ENCODE assay signal across 1 cellular context in genomic region chr13:110455941-110456340, GRCh38.
TF ChIP-seq lines count a peak whose summit lies in the region.

No MANE protein-coding gene starts in this region.

TF ChIP-seq in HepG2, 621 proteins besides CTCF, POLR2A, EP300 and RAD21 (continued from another document and continues in another):
- TF ChIP-seq HBP1 (CRISPR knock-in tag; IDR thresholded peaks at IDR 0.05; ENCODE audit: low read depth) (no peak), ZNF256 (CRISPR knock-in tag; conservative IDR thresholded peaks at IDR 0.05) (no peak), NFAT5 (CRISPR knock-in tag; IDR thresholded peaks at IDR 0.05) (no peak), ZNF709 (CRISPR knock-in tag; IDR thresholded peaks at IDR 0.05) (no peak), ZNF563 (CRISPR knock-in tag; IDR thresholded peaks at IDR 0.05) (no peak), ZNF589 (CRISPR knock-in tag; conservative IDR thresholded peaks at IDR 0.05) (no peak), CHD4 (IDR thresholded peaks at IDR 0.05; ENCODE audit: borderline replicate concordance, low read length) (no peak), SIN3B (IDR thresholded peaks at IDR 0.05; ENCODE audit: low read length) (no peak), SP4 (CRISPR knock-in tag; IDR thresholded peaks at IDR 0.05) (no peak), RFX1 (IDR thresholded peaks at IDR 0.05) (no peak), ZNF670 (CRISPR knock-in tag; IDR thresholded peaks at IDR 0.05; ENCODE audit: borderline replicate concordance) (no peak), ZNF691 (CRISPR knock-in tag; IDR thresholded peaks at IDR 0.05; ENCODE audit: borderline replicate concordance, low read depth) (no peak; the same call in 1 of the 2 replicates), PITX1 (CRISPR knock-in tag; IDR thresholded peaks at IDR 0.05) (no peak), STAG1 (CRISPR knock-in tag; IDR thresholded peaks at IDR 0.05) (peak; percentile 91), MTERF4 (CRISPR knock-in tag; IDR thresholded peaks at IDR 0.05) (no peak), FOXA1 (IDR thresholded peaks at IDR 0.05) (no peak), FOXA1 (CRISPR knock-in tag; IDR thresholded peaks at IDR 0.05) (peak; percentile 45; the same call in 1 of the 2 replicates), ZNF317 (CRISPR knock-in tag; IDR thresholded peaks at IDR 0.05) (no peak), IKZF1 (IDR thresholded peaks at IDR 0.05) (no peak), CBX2 (IDR thresholded peaks at IDR 0.05; ENCODE audit: low read depth, low read length) (no peak), CBX2 (CRISPR knock-in tag; IDR thresholded peaks at IDR 0.05; ENCODE audit: low read depth) (no peak), ZNF570 (CRISPR knock-in tag; IDR thresholded peaks at IDR 0.05; ENCODE audit: borderline replicate concordance) (no peak), KLF11 (CRISPR knock-in tag; IDR thresholded peaks at IDR 0.05) (no peak), ZNF790 (CRISPR knock-in tag; IDR thresholded peaks at IDR 0.05; ENCODE audit: borderline replicate concordance) (no peak), ZBTB25 (CRISPR knock-in tag; IDR thresholded peaks at IDR 0.05) (no peak), TCF7L2 (IDR thresholded peaks at IDR 0.05; ENCODE audit: low read depth, low read length) (no peak), ZZZ3 (CRISPR knock-in tag; IDR thresholded peaks at IDR 0.05; ENCODE audit: borderline replicate concordance) (no peak), RNF2 (conservative IDR thresholded peaks at IDR 0.05; ENCODE audit: low read depth) (no peak), TBL1XR1 (IDR thresholded peaks at IDR 0.05; ENCODE audit: borderline replicate concordance, low read length, partially characterized antibody) (no peak), CERS6 (CRISPR knock-in tag; IDR thresholded peaks at IDR 0.05) (no peak), EZH2 (conservative IDR thresholded peaks at IDR 0.05; ENCODE audit: low read depth, low read length) (no peak), SMAD9 (CRISPR knock-in tag; IDR thresholded peaks at IDR 0.05) (no peak), ZNF282 (IDR thresholded peaks at IDR 0.05; ENCODE audit: partially characterized antibody) (no peak), MBNL3 (CRISPR knock-in tag; conservative IDR thresholded peaks at IDR 0.05) (no peak), TARDBP (CRISPR knock-in tag; IDR thresholded peaks at IDR 0.05) (no peak), SAP130 (CRISPR knock-in tag; IDR thresholded peaks at IDR 0.05; ENCODE audit: low read depth) (peak; percentile 54; the same call in 1 of the 2 replicates), MLX (CRISPR knock-in tag; IDR thresholded peaks at IDR 0.05) (no peak), IKZF5 (CRISPR knock-in tag; IDR thresholded peaks at IDR 0.05) (peak; percentile 40; the same call in 1 of the 2 replicates), ATF3 (CRISPR knock-in tag; IDR thresholded peaks at IDR 0.05) (no peak), YY1 (IDR thresholded peaks at IDR 0.05; ENCODE audit: insufficient read depth, insufficient replicate concordance, low read depth, low read length) (peak; percentile 37), FOXK2 (IDR thresholded peaks at IDR 0.05) (no peak), ATM (IDR thresholded peaks at IDR 0.05; ENCODE audit: borderline replicate concordance) (no peak), PAF1 (CRISPR knock-in tag; IDR thresholded peaks at IDR 0.05) (no peak), MYC (CRISPR knock-in tag; IDR thresholded peaks at IDR 0.05; ENCODE audit: borderline replicate concordance) (no peak), BHLHE40 (IDR thresholded peaks at IDR 0.05; ENCODE audit: low read length) (no peak; the same call in 1 of the 2 replicates), ZNF770 (CRISPR knock-in tag; IDR thresholded peaks at IDR 0.05) (no peak), ZNF552 (CRISPR knock-in tag; IDR thresholded peaks at IDR 0.05; ENCODE audit: borderline replicate concordance) (no peak), ZNF329 (CRISPR knock-in tag; IDR thresholded peaks at IDR 0.05; ENCODE audit: low read depth) (no peak), MBD4 (IDR thresholded peaks at IDR 0.05; ENCODE audit: borderline replicate concordance, low read length) (no peak), KAT8 (CRISPR knock-in tag; IDR thresholded peaks at IDR 0.05) (no peak), TIGD3 (CRISPR knock-in tag; IDR thresholded peaks at IDR 0.05; ENCODE audit: borderline replicate concordance) (no peak), HNF4A (CRISPR knock-in tag; IDR thresholded peaks at IDR 0.05) (no peak), IRX3 (CRISPR knock-in tag; IDR thresholded peaks at IDR 0.05; ENCODE audit: borderline replicate concordance, low read depth) (no peak), ZNF782 (CRISPR knock-in tag; IDR thresholded peaks at IDR 0.05; ENCODE audit: borderline replicate concordance) (no peak), NPAS2 (CRISPR knock-in tag; IDR thresholded peaks at IDR 0.05; ENCODE audit: borderline replicate concordance) (no peak)
